Comparison of ENCODE assay signal across 17 cellular contexts in genomic region chr1:220800262-220800661, GRCh38. TPM values are rescaled to one million over a fixed set of nuclear protein-coding genes. Genes with fewer than 3 reads are reported as not detected.
DNase-seq lines count a peak whose midpoint lies in the region; ATAC-seq and TF ChIP-seq lines count a peak whose summit lies in the region.
"Had no signal": no experiment of that assay in that cellular context is flagged by ENCODE, and none has a peak within 500 bp of the region (broad histone marks: within the 10 kb centered on the region; RNA-seq: fewer than 3 reads in every experiment).

No MANE protein-coding gene starts in this region.

- DNase-seq in right atrium auricular region (ENCODE audit: low spot score) = peak; percentile 44
- no peak for DNase-seq in cardiac septum (ENCODE audit: low spot score)
- DNase-seq in neuronal stem cell (ENCODE audit: low spot score) = no peak
- DNase-seq in trophoblast cell = no peak
- no peak for DNase-seq in AML-193 (lab: John Stamatoyannopoulos, UW)
- DNase-seq: Caco-2; Calu3; CD4-positive, alpha-beta T cell; CD8-positive, alpha-beta T cell; DMS79 treated with DMSO at 0.1 percent for 48 hours; GF-D8 had no signal

- intact Hi-C loops in cardiac septum (cut with DNase I) = no loop called here

- H2BK120ac ChIP-seq in neuronal stem cell (ENCODE audit: low read depth, low read length) (no peak overlapping the region), trophoblast cell (ENCODE audit: insufficient read depth, low read length, poor library complexity) (no peak overlapping the region)

- H3K4me1 ChIP-seq in right atrium auricular region = no peaks in the 10 kb centered on the region
- H3K4me1 ChIP-seq in neuronal stem cell (ENCODE audit: control insufficient read depth in 2 of 2, insufficient read depth in 1 of 2, low read depth in 1 of 2, low read length in 2 of 2) = no peaks in the 10 kb centered on the region
- H3K4me1 ChIP-seq in trophoblast cell (ENCODE audit: control insufficient read depth in 1 of 2, insufficient read depth in 2 of 2, low read length in 2 of 2) = no peaks in the 10 kb centered on the region
- H3K4me1 ChIP-seq: A549; BLaER1 treated with 17β-estradiol and CSF1 and Interleukin-3, amounts not matched to agents 10 nM and 100 nM; Caco-2 had no signal

- H3K14ac ChIP-seq in neuronal stem cell (ENCODE audit: low read length) (no peak overlapping the region), trophoblast cell (ENCODE audit: low read length) (no peak overlapping the region)

- no peak overlapping the region for H4K91ac ChIP-seq in neuronal stem cell (ENCODE audit: low read depth, low read length, poor library complexity)
- H4K91ac ChIP-seq in trophoblast cell (ENCODE audit: low read depth, low read length) = no peak overlapping the region

- no peak overlapping the region for H4K12ac ChIP-seq in trophoblast cell (ENCODE audit: low read depth, low read length)

- H3K79me2 ChIP-seq in trophoblast cell (ENCODE audit: control insufficient read depth, insufficient read depth, low read length, poor library complexity) = no peaks in the 10 kb centered on the region

- no peaks in the 10 kb centered on the region for H3K79me1 ChIP-seq in neuronal stem cell (ENCODE audit: low read depth, low read length)
- no peaks in the 10 kb centered on the region for H3K79me1 ChIP-seq in trophoblast cell (ENCODE audit: low read length)

- H3K4me3 ChIP-seq in right atrium auricular region = no peak overlapping the region
- no peak overlapping the region for H3K4me3 ChIP-seq in neuronal stem cell (ENCODE audit: low read length in 2 of 2)
- H3K4me3 ChIP-seq in trophoblast cell (ENCODE audit: low read depth, low read length) = peak overlapping the region; percentile 36
- H3K4me3 ChIP-seq: A549; BLaER1 treated with 17β-estradiol and CSF1 and Interleukin-3, amounts not matched to agents 10 nM and 100 nM had no signal

- ATAC-seq in GM21515 (IDR thresholded peaks at IDR 0.05; ENCODE audit: unreplicated experiment) = no peak
- ATAC-seq: A549; CD8-positive, alpha-beta T cell had no signal

- H3K4me2 ChIP-seq in neuronal stem cell (ENCODE audit: insufficient read depth, low read length, poor library complexity, severe bottlenecking) (no peak overlapping the region), trophoblast cell (ENCODE audit: low read length) (no peak overlapping the region)
- H3K4me2 ChIP-seq: A549; BLaER1 treated with 17β-estradiol and CSF1 and Interleukin-3, amounts not matched to agents 10 nM and 100 nM had no signal

- H3K9me3 ChIP-seq in right atrium auricular region (no peaks in the 10 kb centered on the region), neuronal stem cell (replicated peaks in 1 of 2; ENCODE audit: control insufficient read depth in 2 of 2, insufficient read depth in 1 of 2, low read depth in 1 of 2, low read length in 2 of 2) (no peaks in the 10 kb centered on the region), trophoblast cell (ENCODE audit: insufficient read depth, low read depth, low read length) (no peaks in the 10 kb centered on the region)
- H3K9me3 ChIP-seq: A549, Caco-2 had no signal

- H3K27me3 ChIP-seq in right atrium auricular region (no peaks in the 10 kb centered on the region), neuronal stem cell (ENCODE audit: control insufficient read depth in 3 of 3, insufficient read depth in 3 of 3, low read depth in 1 of 3, low read length in 3 of 3) (no peaks in the 10 kb centered on the region), trophoblast cell (ENCODE audit: insufficient read depth, low read length) (no peaks in the 10 kb centered on the region)
- H3K27me3 ChIP-seq: BLaER1 treated with 17β-estradiol and CSF1 and Interleukin-3, amounts not matched to agents 10 nM and 100 nM had no signal

- H3K27ac ChIP-seq in right atrium auricular region (no peak overlapping the region), neuronal stem cell (replicated peaks; ENCODE audit: low read length) (no peak overlapping the region), trophoblast cell (ENCODE audit: low read depth, low read length) (no peak overlapping the region)
- H3K27ac ChIP-seq: 22Rv1; A549; BLaER1 treated with 17β-estradiol and CSF1 and Interleukin-3, amounts not matched to agents 10 nM and 100 nM; C4-2B had no signal

- H3K36me3 ChIP-seq in right atrium auricular region = no peaks in the 10 kb centered on the region
- H3K36me3 ChIP-seq in neuronal stem cell (replicated peaks in 1 of 2; ENCODE audit: control insufficient read depth in 2 of 2, insufficient read depth in 2 of 2, low read length in 2 of 2) = peaks cover 5 to 9% of the 10 kb centered on the region in 2 donors
- peaks cover 23 to 48% of the 10 kb centered on the region in 2 experiments for H3K36me3 ChIP-seq in trophoblast cell (ENCODE audit: control insufficient read depth in 1 of 2, insufficient read depth in 2 of 2, low read length in 2 of 2)
- H3K36me3 ChIP-seq: BLaER1 treated with 17β-estradiol and CSF1 and Interleukin-3, amounts not matched to agents 10 nM and 100 nM had no signal

- H3K4ac ChIP-seq in neuronal stem cell (ENCODE audit: low read length) = no peak overlapping the region
- no peak overlapping the region for H3K4ac ChIP-seq in trophoblast cell (ENCODE audit: low read depth, low read length)

- H2AFZ ChIP-seq in neuronal stem cell (ENCODE audit: low read length) (no peak overlapping the region), trophoblast cell (ENCODE audit: insufficient read depth, low read length, poor library complexity) (no peak overlapping the region)

- H2BK5ac ChIP-seq in neuronal stem cell (ENCODE audit: low read length) (no peak overlapping the region), trophoblast cell (ENCODE audit: low read depth, low read length, poor library complexity) (no peak overlapping the region)

- H2BK15ac ChIP-seq in neuronal stem cell (ENCODE audit: low read length) = no peak overlapping the region

- no peak for TF ChIP-seq CTCF in right atrium auricular region (IDR thresholded peaks at IDR 0.05)

- WGBS in neuronal stem cell (ENCODE audit: extremely low coverage in 2 of 2, insufficient read length in 2 of 2, insufficient replicate concordance in 1 of 2), 2 donors = no CpG with 5 or more reads among the region's 6 CpGs
- no CpG with 5 or more reads among the region's 6 CpGs for WGBS in trophoblast cell (ENCODE audit: extremely low coverage, insufficient coverage, insufficient read length)

- no peak overlapping the region for H3K23ac ChIP-seq in neuronal stem cell (ENCODE audit: low read depth, low read length, poor library complexity)
- no peak overlapping the region for H3K23ac ChIP-seq in trophoblast cell (ENCODE audit: low read length)

- no peak overlapping the region for H3K18ac ChIP-seq in neuronal stem cell (ENCODE audit: low read length)
- no peak overlapping the region for H3K18ac ChIP-seq in trophoblast cell (ENCODE audit: low read length)

- H2AK5ac ChIP-seq in neuronal stem cell (ENCODE audit: low read depth, low read length) = no peak overlapping the region
- no peak overlapping the region for H2AK5ac ChIP-seq in trophoblast cell (ENCODE audit: low read length)

- no peak overlapping the region for H2BK12ac ChIP-seq in neuronal stem cell (ENCODE audit: low read length)
- no peak overlapping the region for H2BK12ac ChIP-seq in trophoblast cell (ENCODE audit: low read length)

- H3K9ac ChIP-seq in neuronal stem cell (ENCODE audit: low read depth, low read length, poor library complexity) = peak overlapping the region; percentile 13
- no peak overlapping the region for H3K9ac ChIP-seq in trophoblast cell (ENCODE audit: low read length)
- H3K9ac ChIP-seq: BLaER1 treated with 17β-estradiol and CSF1 and Interleukin-3, amounts not matched to agents 10 nM and 100 nM had no signal

- H4K8ac ChIP-seq in neuronal stem cell (ENCODE audit: low read depth, low read length) (no peak overlapping the region), trophoblast cell (ENCODE audit: low read depth, low read length) (no peak overlapping the region)

RNA-seq across cellular contexts. Expression of gene MTARC1, which starts 13.5 kb away (rescaled TPM):
- total RNA-seq in right atrium auricular region = 1 to 10 TPM; 4.0 to 6.1 TPM
- 12.8 TPM for total RNA-seq in cardiac septum
- 9.6 TPM for polyA plus RNA-seq in neuronal stem cell (2013, experiment 1 of 2)
- polyA plus RNA-seq in neuronal stem cell (2013, experiment 2 of 2) = 9.9 TPM
- polyA plus RNA-seq in trophoblast cell (2013) = 25.0 and 26.3 TPM in 2 replicates
- total RNA-seq: A172; CD4-positive, alpha-beta T cell; CD8-positive, alpha-beta T cell had no signal

RNA-seq across cellular contexts. Expression of gene MTARC2, which starts 52.1 kb away (rescaled TPM):
- total RNA-seq in right atrium auricular region = 10 to 100 TPM; 13.6 to 23.6 TPM
- 22.1 TPM for total RNA-seq in cardiac septum
- not detected for polyA plus RNA-seq in neuronal stem cell (2013, experiment 1 of 2)
- not detected for polyA plus RNA-seq in neuronal stem cell (2013, experiment 2 of 2)
- polyA plus RNA-seq in trophoblast cell (2013) = 5.5 and 5.6 TPM in 2 replicates
- total RNA-seq: CD4-positive, alpha-beta T cell; CD8-positive, alpha-beta T cell had no signal
